In the genomic region with DNA sequence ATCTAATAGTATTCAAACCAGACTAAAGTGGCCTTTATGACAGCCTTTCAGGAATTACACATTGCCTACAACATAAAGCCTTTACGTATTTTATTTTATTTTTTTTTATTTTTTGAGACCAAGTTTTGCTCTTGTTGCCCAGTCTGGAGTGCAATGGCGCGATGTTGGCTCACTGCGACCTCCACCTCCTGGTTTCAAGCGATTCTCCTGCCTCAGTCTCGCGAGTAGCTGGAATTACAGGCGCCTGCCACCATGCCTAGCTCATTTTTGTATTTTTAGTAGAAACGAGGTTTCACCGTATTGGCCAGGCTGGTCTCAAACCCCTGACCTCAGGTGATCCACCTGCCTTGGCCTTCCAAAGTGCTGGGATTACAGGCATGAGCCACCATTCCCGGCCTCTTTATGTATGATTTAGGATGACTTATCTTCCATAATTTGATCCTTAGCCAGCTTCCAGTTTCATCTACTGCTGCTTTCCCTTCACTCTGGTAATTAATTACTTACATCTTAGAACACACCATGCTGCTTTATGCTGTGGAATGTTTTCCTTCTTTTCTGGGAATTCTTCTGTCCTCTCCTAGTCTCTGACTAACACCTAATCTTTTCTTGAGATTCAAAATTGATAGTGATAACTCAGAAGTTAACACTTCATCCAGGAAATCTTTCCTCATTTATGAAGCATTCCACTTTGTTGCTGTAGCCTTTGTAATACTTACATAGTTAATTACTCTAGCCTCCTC, we compare ENCODE assay signal across 14 cellular contexts. TPM values are rescaled to one million over a fixed set of nuclear protein-coding genes. Genes with fewer than 3 reads are reported as not detected.
DNase-seq lines count a peak whose midpoint lies in the region; ATAC-seq and TF ChIP-seq lines count a peak whose summit lies in the region.
"Had no signal": no experiment of that assay in that cellular context is flagged by ENCODE, and none has a peak within 500 bp of the region (broad histone marks: within the 10 kb centered on the region; RNA-seq: fewer than 3 reads in every experiment).

No MANE protein-coding gene starts in this region.

- no peaks in the 10 kb centered on the region for H3K9me3 ChIP-seq in BLaER1 treated with 17β-estradiol and CSF1 and Interleukin-3, amounts not matched to agents 10 nM and 100 nM (replicated peaks in 1 of 11)
- H3K9me3 ChIP-seq in DND-41 (ENCODE audit: insufficient read depth, low read length, severe bottlenecking) (no peaks in the 10 kb centered on the region), MG63 (no peaks in the 10 kb centered on the region)

- CTCF ChIA-PET in activated CD8-positive, alpha-beta T cell treated with anti-CD3 and anti-CD28 coated beads, Interleukin-2, amount 10 ng/mL, durations not matched to agents 7 days and 5 days (lab: Charles Lee), result interaction anchor here (2.1 kb wide), 1 partner anchor 107 kb away, joined by 5 read pairs; the partner anchor contains the start of gene THOC1

- H3K27ac Mint-ChIP-seq in activated CD8-positive, alpha-beta T cell treated with anti-CD3 and anti-CD28 coated beads, Interleukin-2, amount 10 ng/mL, durations not matched to agents 7 days and 5 days, result peak overlapping the region; percentile 43
- peak overlapping the region; percentile 60 for H3K27ac Mint-ChIP-seq in mesothelial cell of epicardium

- H3K79me2 ChIP-seq in DND-41 (ENCODE audit: insufficient read depth, low read length), result peaks cover 79% of the 10 kb centered on the region

- ATAC-seq in DND-41 (ENCODE audit: insufficient read depth, low read depth), result no peak
- no peak for ATAC-seq in activated CD8-positive, alpha-beta T cell treated with anti-CD3 and anti-CD28 coated beads, Interleukin-2, amount 10 ng/mL, durations not matched to agents 7 days and 5 days
- no peak for ATAC-seq in GM21619 (IDR thresholded peaks at IDR 0.05; ENCODE audit: unreplicated experiment)
- ATAC-seq: left cardiac atrium had no signal

- TF ChIP-seq CTCF in DND-41 (IDR thresholded peaks at IDR 0.05; ENCODE audit: borderline replicate concordance, extremely low read depth, low read length, poor library complexity, severe bottlenecking) (no peak), mesothelial cell of epicardium (IDR thresholded peaks at IDR 0.05; ENCODE audit: unreplicated experiment) (no peak)

- H3K4me1 Mint-ChIP-seq in activated CD8-positive, alpha-beta T cell treated with anti-CD3 and anti-CD28 coated beads, Interleukin-2, amount 10 ng/mL, durations not matched to agents 7 days and 5 days (ENCODE audit: low read depth), result peaks cover 35% of the 10 kb centered on the region
- peaks cover 17% of the 10 kb centered on the region for H3K4me1 Mint-ChIP-seq in mesothelial cell of epicardium

- H3K4me3 ChIP-seq in BLaER1 treated with 17β-estradiol and CSF1 and Interleukin-3, amounts not matched to agents 10 nM and 100 nM, result no peak overlapping the region
- H3K4me3 ChIP-seq in DND-41 (ENCODE audit: low read depth in 1 of 2, low read length in 2 of 2) (peak overlapping the region in 1 of 2 experiments; percentile 84; a peak in 1 of 4 replicates), MG63 (no peak overlapping the region)

- no peak overlapping the region for H3K27ac ChIP-seq in BLaER1 treated with 17β-estradiol and CSF1 and Interleukin-3, amounts not matched to agents 10 nM and 100 nM
- no peak overlapping the region for H3K27ac ChIP-seq in DND-41 (ENCODE audit: low read length)
- H3K27ac ChIP-seq: cardiac muscle cell had no signal

- 0 out of 22 replicates have a peak overlapping the region, but pooled peaks of 1 of the 11 experiments have one; percentile 9 for H3K9ac ChIP-seq in BLaER1 treated with 17β-estradiol and CSF1 and Interleukin-3, amounts not matched to agents 10 nM and 100 nM
- peak overlapping the region; percentile 80; the same call in 1 of the 2 replicates for H3K9ac ChIP-seq in DND-41 (ENCODE audit: low read depth, low read length)

- H4K20me1 ChIP-seq in BLaER1 treated with 17β-estradiol and CSF1 and Interleukin-3, amounts not matched to agents 10 nM and 100 nM, result peaks cover 6 to 74% (median 60%) of the 10 kb centered on the region in 11 experiments; a peak in 20 of 22 replicates
- peaks cover 51% of the 10 kb centered on the region for H4K20me1 ChIP-seq in DND-41 (ENCODE audit: insufficient read depth, low read length)

- H3K4me3 Mint-ChIP-seq in activated CD8-positive, alpha-beta T cell treated with anti-CD3 and anti-CD28 coated beads, Interleukin-2, amount 10 ng/mL, durations not matched to agents 7 days and 5 days, result peak overlapping the region; percentile 25
- peak overlapping the region; percentile 39 for H3K4me3 Mint-ChIP-seq in mesothelial cell of epicardium
- H3K4me3 Mint-ChIP-seq: CD14-positive monocyte had no signal

- H3K9me3 Mint-ChIP-seq in activated CD8-positive, alpha-beta T cell treated with anti-CD3 and anti-CD28 coated beads, Interleukin-2, amount 10 ng/mL, durations not matched to agents 7 days and 5 days (ENCODE audit: insufficient read depth), result no peaks in the 10 kb centered on the region
- no peaks in the 10 kb centered on the region for H3K9me3 Mint-ChIP-seq in mesothelial cell of epicardium
- H3K9me3 Mint-ChIP-seq: CD14-positive monocyte, naive B cell had no signal

- peaks cover 35% of the 10 kb centered on the region for H3K36me3 Mint-ChIP-seq in activated CD8-positive, alpha-beta T cell treated with anti-CD3 and anti-CD28 coated beads, Interleukin-2, amount 10 ng/mL, durations not matched to agents 7 days and 5 days (ENCODE audit: low read depth)
- H3K36me3 Mint-ChIP-seq in mesothelial cell of epicardium, result peaks cover 18% of the 10 kb centered on the region

- H3K4me1 ChIP-seq in BLaER1 treated with 17β-estradiol and CSF1 and Interleukin-3, amounts not matched to agents 10 nM and 100 nM, result peaks cover 20 to 31% (median 23%) of the 10 kb centered on the region in 10 experiments
- peaks cover 33% of the 10 kb centered on the region for H3K4me1 ChIP-seq in DND-41 (ENCODE audit: insufficient read depth, low read length)

- H2AFZ ChIP-seq in DND-41 (ENCODE audit: low read depth, low read length), result no peak overlapping the region

- no peak for DNase-seq in DND-41
- DNase-seq in activated CD8-positive, alpha-beta T cell treated with anti-CD3 and anti-CD28 coated beads, Interleukin-2, amount 10 ng/mL, durations not matched to agents 7 days and 5 days, result no peak
- no peak for DNase-seq in mesothelial cell of epicardium (ENCODE audit: low spot score in 2 of 2, unreplicated experiment in 2 of 2)
- DNase-seq in NCI-H128 (lab: John Stamatoyannopoulos, UW; ENCODE audit: unreplicated experiment), result no peak
- DNase-seq in NCI-H2107 treated with DMSO at 0.1 percent for 48 hours (lab: John Stamatoyannopoulos, UW; ENCODE audit: unreplicated experiment), result no peak
- no peak for DNase-seq in MG63
- DNase-seq: left cardiac atrium, naive B cell, NCI-H1105, NCI-H510A treated with DMSO at 0.1 percent for 48 hours had no signal

- POLR2A ChIA-PET in activated CD8-positive, alpha-beta T cell treated with anti-CD3 and anti-CD28 coated beads, Interleukin-2, amount 10 ng/mL, durations not matched to agents 7 days and 5 days (lab: Charles Lee), result no interaction called here

- peaks cover 24 to 62% (median 47%) of the 10 kb centered on the region in 11 experiments for H3K36me3 ChIP-seq in BLaER1 treated with 17β-estradiol and CSF1 and Interleukin-3, amounts not matched to agents 10 nM and 100 nM
- H3K36me3 ChIP-seq in DND-41 (ENCODE audit: insufficient read depth, low read length) (peaks cover 37% of the 10 kb centered on the region), MG63 (peaks cover 48% of the 10 kb centered on the region)

- H3K27me3 Mint-ChIP-seq in activated CD8-positive, alpha-beta T cell treated with anti-CD3 and anti-CD28 coated beads, Interleukin-2, amount 10 ng/mL, durations not matched to agents 7 days and 5 days (ENCODE audit: low read depth), result no peaks in the 10 kb centered on the region
- peaks cover 3% of the 10 kb centered on the region for H3K27me3 Mint-ChIP-seq in mesothelial cell of epicardium (ENCODE audit: low read depth)
- H3K27me3 Mint-ChIP-seq: naive B cell had no signal

- peak overlapping the region in 10 of 11 experiments; percentile 4 to 97 (median 87); a peak in 12 of 22 replicates for H3K4me2 ChIP-seq in BLaER1 treated with 17β-estradiol and CSF1 and Interleukin-3, amounts not matched to agents 10 nM and 100 nM
- peak overlapping the region; percentile 81; the same call in 1 of the 2 replicates for H3K4me2 ChIP-seq in DND-41 (ENCODE audit: insufficient read depth, low read length)

- H3K27me3 ChIP-seq in BLaER1 treated with 17β-estradiol and CSF1 and Interleukin-3, amounts not matched to agents 10 nM and 100 nM, result no peaks in the 10 kb centered on the region
- H3K27me3 ChIP-seq in DND-41 (ENCODE audit: insufficient read depth, low read length, poor library complexity) (no peaks in the 10 kb centered on the region), MG63 (no peaks in the 10 kb centered on the region)
- H3K27me3 ChIP-seq: cardiac muscle cell had no signal

RNA-seq across cellular contexts. Expression of gene USP14, which starts 2.6 kb away (rescaled TPM):
- total RNA-seq in activated CD8-positive, alpha-beta T cell treated with anti-CD3 and anti-CD28 coated beads, Interleukin-2, amount 10 ng/mL, durations not matched to agents 7 days and 5 days, result 10 to 100 TPM; 71.9 to 82.7 TPM
- total RNA-seq in mesothelial cell of epicardium, result 54.7 to 57.1 TPM (median 55.2 TPM) in 3 replicates
- 13.1 and 25.8 TPM in 2 replicates for total RNA-seq in MG63 (2014; rRNA removed; shearing (Covaris generic); ENCODE audit: low replicate concordance)
